Comparison of ENCODE assay signal across 1 cellular context in genomic region chr20:37808752-37809070, GRCh38.
TF ChIP-seq lines count a peak whose summit lies in the region.

No MANE protein-coding gene starts in this region.

TF ChIP-seq in K562, 482 proteins besides CTCF, POLR2A, EP300 and RAD21:
- TF ChIP-seq CTBP1 (IDR thresholded peaks at IDR 0.05; ENCODE audit: borderline replicate concordance) (0 out of 2 replicates have a peak, but pooled peaks have one; percentile 3), ZKSCAN3 (CRISPR knock-in tag; IDR thresholded peaks at IDR 0.05) (no peak)
